ENCODE assay signal across 19 cellular contexts in the genomic region with DNA sequence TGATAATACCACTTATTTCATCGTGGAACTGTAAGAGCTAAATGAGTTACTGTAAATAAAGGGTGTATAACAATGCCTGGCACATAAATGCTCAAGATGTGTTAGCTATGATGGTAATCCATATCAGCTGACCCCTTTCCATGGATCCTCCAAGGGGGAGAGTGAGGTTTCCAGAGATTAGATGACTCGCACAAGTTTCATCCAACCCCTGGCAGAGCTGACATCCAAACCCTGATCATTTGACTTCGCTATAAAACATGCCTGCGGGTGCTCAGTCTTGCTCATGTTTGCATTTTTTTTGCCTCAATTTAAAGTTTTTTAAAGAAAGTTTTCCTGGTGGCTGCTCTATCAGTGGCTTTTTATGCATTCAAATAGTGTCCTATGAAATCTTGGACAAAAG.
"Had no signal": no experiment of that assay in that cellular context is flagged by ENCODE, and none has a peak within 500 bp of the region (broad histone marks: within the 10 kb centered on the region; RNA-seq: fewer than 3 reads in every experiment).

No MANE protein-coding gene starts in this region.

- H3K36me3 ChIP-seq: colonic mucosa, esophagus squamous epithelium, gastroesophageal sphincter, left lung, tibial nerve, uterus had no signal

- H3K79me2 ChIP-seq: parathyroid adenoma had no signal

- H3K27me3 ChIP-seq: colonic mucosa, left lung, tibial nerve, uterus had no signal

- H2AFZ ChIP-seq: parathyroid adenoma had no signal

- H3K4me1 ChIP-seq: colonic mucosa, parathyroid adenoma, tibial nerve, uterus had no signal

- DNase-seq: activated CD4-positive, CD25-positive, alpha-beta regulatory T cell treated with anti-CD3 and anti-CD28 coated beads, Interleukin-2, amount 50 U/mL, for 72 hours; activated naive CD4-positive, alpha-beta T cell treated with anti-CD3 and anti-CD28 coated beads for 36 hours; activated naive CD8-positive, alpha-beta T cell treated with anti-CD3 and anti-CD28 coated beads, Interleukin-2, amount 50 U/mL, for 24 hours; activated T-cell treated with anti-CD3 and anti-CD28 coated beads for 4 hours; caudate nucleus; colonic mucosa; esophagus squamous epithelium; left lung; mucosa of descending colon; naive thymus-derived CD4-positive, alpha-beta T cell; stimulated activated CD4-positive, alpha-beta T cell treated with anti-CD3 and anti-CD28 coated beads, Interleukin-15, amount 100 ng/mL, for 24 hours; stimulated activated CD4-positive, alpha-beta T cell treated with anti-CD3 and anti-CD28 coated beads, Interleukin-4, amount 100 ng/mL, for 1 hour; stimulated activated naive B cell treated with anti-CD40 and anti-IgM and Interleukin-4, amounts not matched to agents 10 μg/mL and 1 μg/mL and 100 μg/mL, for 72 hours; uterus had no signal

- H3K27ac ChIP-seq: colonic mucosa, esophagus squamous epithelium, left lung, parathyroid adenoma, tibial nerve, uterus had no signal

- H3K4me3 ChIP-seq: colonic mucosa, esophagus squamous epithelium, gastroesophageal sphincter, left lung, mucosa of descending colon, skin epidermis, tibial nerve, uterus had no signal

- ATAC-seq: activated naive CD8-positive, alpha-beta T cell treated with anti-CD3 and anti-CD28 coated beads, Interleukin-2, amount 50 U/mL, for 24 hours; activated T-helper 17 cell treated with anti-CD3 and anti-CD28 coated beads, Interleukin-2, amount 50 U/mL, for 72 hours; left lung; mucosa of descending colon; naive thymus-derived CD4-positive, alpha-beta T cell; stimulated activated naive B cell treated with anti-CD40 and anti-IgM and Interleukin-4, amounts not matched to agents 10 μg/mL and 1 μg/mL and 100 μg/mL, for 72 hours had no signal

- H3K9ac ChIP-seq: parathyroid adenoma had no signal

- H3K9me3 ChIP-seq: colonic mucosa, esophagus squamous epithelium, gastroesophageal sphincter, left lung, mucosa of descending colon, tibial nerve, uterus had no signal
